19 cellular contexts compared by ENCODE assay signal in the genomic region with DNA sequence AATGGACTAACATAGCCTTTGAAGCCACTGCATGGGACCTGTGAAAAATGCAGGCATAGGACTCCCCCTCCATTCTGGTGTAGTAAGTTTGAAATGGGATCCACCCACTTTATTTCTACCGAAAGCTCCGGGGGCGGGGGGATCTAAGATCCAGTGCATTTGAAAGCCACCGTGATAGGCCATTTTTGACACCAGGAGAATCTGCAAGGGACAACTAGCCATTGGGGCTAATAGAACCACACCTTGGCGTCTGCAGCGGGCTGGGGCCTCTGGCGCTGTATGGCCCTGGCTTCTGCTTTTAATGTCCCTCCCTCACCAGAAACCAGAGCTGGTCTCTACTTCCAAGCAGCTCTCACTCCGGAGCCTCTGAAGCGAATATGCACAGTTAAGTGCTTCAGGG.
DNase-seq lines count a peak whose midpoint lies in the region; ATAC-seq and TF ChIP-seq lines count a peak whose summit lies in the region.
"Had no signal": no experiment of that assay in that cellular context is flagged by ENCODE, and none has a peak within 500 bp of the region (broad histone marks: within the 10 kb centered on the region; RNA-seq: fewer than 3 reads in every experiment).

No MANE protein-coding gene starts in this region.

- no peak for TF ChIP-seq POLR2A in esophagus muscularis mucosa (IDR thresholded peaks at IDR 0.05; ENCODE audit: low read depth)

- H3K27ac ChIP-seq in GM23338 (ENCODE audit: low read depth) (no peak overlapping the region), esophagus muscularis mucosa (replicated peaks in 1 of 4) (no peak overlapping the region)
- H3K27ac ChIP-seq: 22Rv1, BLaER1 had no signal

- 0 out of 2 replicates have a peak overlapping the region, but pooled peaks have one; percentile 65 for H3K4me2 ChIP-seq in GM23338
- H3K4me2 ChIP-seq: BLaER1 had no signal

- H3K9me2 ChIP-seq in GM23338 (ENCODE audit: insufficient read depth): peaks cover 7% of the 10 kb centered on the region

- WGBS in esophagus muscularis mucosa: 78% methylated on average over 9 of the region's 9 CpGs

- H3K4me1 Mint-ChIP-seq in GM23338: peaks cover 38% of the 10 kb centered on the region
- no peaks in the 10 kb centered on the region for H3K4me1 Mint-ChIP-seq in osteocyte (ENCODE audit: unreplicated experiment)
- H3K4me1 Mint-ChIP-seq: CD4-positive, alpha-beta memory T cell; CD4-positive, CD25-positive, alpha-beta regulatory T cell; CD8-positive, alpha-beta memory T cell had no signal

- intact Hi-C loops in esophagus muscularis mucosa (cut with DNase I): no loop called here

- H3K4me3 ChIP-seq in GM23338 (no peak overlapping the region), esophagus muscularis mucosa (no peak overlapping the region)
- H3K4me3 ChIP-seq: BLaER1 had no signal

- TF ChIP-seq CTCF in GM23338 (conservative IDR thresholded peaks at IDR 0.05; ENCODE audit: low read depth in 2 of 2): no peak
- no peak for TF ChIP-seq CTCF in esophagus muscularis mucosa (IDR thresholded peaks at IDR 0.05)
- TF ChIP-seq CTCF in osteocyte (IDR thresholded peaks at IDR 0.05): no peak

- H3F3A ChIP-seq in GM23338 (replicated peaks; ENCODE audit: low read depth): no peaks in the 10 kb centered on the region

- peaks cover 6% of the 10 kb centered on the region; the same call in 2 of the 3 replicates for H3K9me3 Mint-ChIP-seq in GM23338
- H3K9me3 Mint-ChIP-seq in osteocyte (ENCODE audit: unreplicated experiment): peaks cover 12% of the 10 kb centered on the region

- H3K36me3 ChIP-seq in GM23338 (ENCODE audit: insufficient read depth) (no peaks in the 10 kb centered on the region), esophagus muscularis mucosa (no peaks in the 10 kb centered on the region)
- H3K36me3 ChIP-seq: BE2C, BLaER1 had no signal

- no peaks in the 10 kb centered on the region for H3K79me2 ChIP-seq in GM23338 (replicated peaks; ENCODE audit: insufficient read depth)

- no peak for TF ChIP-seq EP300 in esophagus muscularis mucosa (IDR thresholded peaks at IDR 0.05)

- H3K4me3 Mint-ChIP-seq in GM23338 (no peak overlapping the region), osteocyte (ENCODE audit: unreplicated experiment) (no peak overlapping the region)
- H3K4me3 Mint-ChIP-seq: CD14-positive monocyte; CD4-positive, alpha-beta memory T cell; CD4-positive, CD25-positive, alpha-beta regulatory T cell; CD8-positive, alpha-beta memory T cell had no signal

- H3K27me3 ChIP-seq in GM23338 (ENCODE audit: insufficient read depth): no peaks in the 10 kb centered on the region
- peaks cover 0 to 59% (median 0%) of the 10 kb centered on the region in 4 donors for H3K27me3 ChIP-seq in esophagus muscularis mucosa
- H3K27me3 ChIP-seq: BLaER1 had no signal

- H3K4me1 ChIP-seq in GM23338 (ENCODE audit: insufficient read depth): peaks cover 37% of the 10 kb centered on the region
- no peaks in the 10 kb centered on the region for H3K4me1 ChIP-seq in esophagus muscularis mucosa
- H3K4me1 ChIP-seq: BE2C, BLaER1 had no signal

- H3K36me3 Mint-ChIP-seq in GM23338 (ENCODE audit: low read depth) (no peaks in the 10 kb centered on the region), osteocyte (ENCODE audit: unreplicated experiment) (no peaks in the 10 kb centered on the region)
- H3K36me3 Mint-ChIP-seq: CD14-positive monocyte; CD4-positive, alpha-beta memory T cell; CD4-positive, CD25-positive, alpha-beta regulatory T cell; CD8-positive, alpha-beta memory T cell had no signal

- peaks cover 2% of the 10 kb centered on the region for H3K27me3 Mint-ChIP-seq in GM23338 (ENCODE audit: insufficient read depth, low read depth, poor library complexity)
- H3K27me3 Mint-ChIP-seq in osteocyte (ENCODE audit: unreplicated experiment): no peaks in the 10 kb centered on the region
- H3K27me3 Mint-ChIP-seq: CD4-positive, CD25-positive, alpha-beta regulatory T cell had no signal

- no peak for ATAC-seq in GM23338

- no peak overlapping the region for H3K27ac Mint-ChIP-seq in GM23338
- no peak overlapping the region for H3K27ac Mint-ChIP-seq in osteocyte (ENCODE audit: unreplicated experiment)
- H3K27ac Mint-ChIP-seq: CD14-positive monocyte; CD4-positive, alpha-beta memory T cell; CD8-positive, alpha-beta memory T cell had no signal

- peak overlapping the region; percentile 4; the same call in 1 of the 2 replicates for H2AFZ ChIP-seq in GM23338

- peaks cover 0 to 7% (median 6%) of the 10 kb centered on the region in 4 donors for H3K9me3 ChIP-seq in esophagus muscularis mucosa
- H3K9me3 ChIP-seq: BE2C, BLaER1 had no signal

- no peaks in the 10 kb centered on the region for H4K20me1 ChIP-seq in GM23338 (replicated peaks; ENCODE audit: insufficient read depth)
- H4K20me1 ChIP-seq: BLaER1 had no signal

- DNase-seq in GM23338 (ENCODE audit: low spot score): no peak
- peak; percentile 55 for DNase-seq in esophagus muscularis mucosa (ENCODE audit: extremely low spot score)
- peak; percentile 76 for DNase-seq in osteocyte (ENCODE audit: extremely low spot score, unreplicated experiment)
- no peak for DNase-seq in T-helper 1 cell
- DNase-seq in A172 (ENCODE audit: low spot score): no peak
- no peak for DNase-seq in activated CD4-positive, CD25-positive, alpha-beta regulatory T cell treated with anti-CD3 and anti-CD28 coated beads, Interleukin-2, amount 50 U/mL, for 72 hours
- DNase-seq: ACHN; BE2C; C1 segment of cervical spinal cord; Calu3; CD4-positive, alpha-beta memory T cell; CD4-positive, CD25-positive, alpha-beta regulatory T cell; CD8-positive, alpha-beta memory T cell; COR-L47; DMS79 treated with DMSO at 0.1 percent for 48 hours; GF-D8 had no signal

TF ChIP-seq in GM23338, 12 proteins besides CTCF, POLR2A, EP300 and RAD21 (continues in another document):
- no peak for TF ChIP-seq ZNF114 (CRISPR knock-in tag; IDR thresholded peaks at IDR 0.05)
- TF ChIP-seq EZH2 (IDR thresholded peaks at IDR 0.05; ENCODE audit: low read depth, unreplicated experiment): no peak
- no peak for TF ChIP-seq STAT1 (IDR thresholded peaks at IDR 0.05; ENCODE audit: unreplicated experiment)
- TF ChIP-seq, protein P1, sequence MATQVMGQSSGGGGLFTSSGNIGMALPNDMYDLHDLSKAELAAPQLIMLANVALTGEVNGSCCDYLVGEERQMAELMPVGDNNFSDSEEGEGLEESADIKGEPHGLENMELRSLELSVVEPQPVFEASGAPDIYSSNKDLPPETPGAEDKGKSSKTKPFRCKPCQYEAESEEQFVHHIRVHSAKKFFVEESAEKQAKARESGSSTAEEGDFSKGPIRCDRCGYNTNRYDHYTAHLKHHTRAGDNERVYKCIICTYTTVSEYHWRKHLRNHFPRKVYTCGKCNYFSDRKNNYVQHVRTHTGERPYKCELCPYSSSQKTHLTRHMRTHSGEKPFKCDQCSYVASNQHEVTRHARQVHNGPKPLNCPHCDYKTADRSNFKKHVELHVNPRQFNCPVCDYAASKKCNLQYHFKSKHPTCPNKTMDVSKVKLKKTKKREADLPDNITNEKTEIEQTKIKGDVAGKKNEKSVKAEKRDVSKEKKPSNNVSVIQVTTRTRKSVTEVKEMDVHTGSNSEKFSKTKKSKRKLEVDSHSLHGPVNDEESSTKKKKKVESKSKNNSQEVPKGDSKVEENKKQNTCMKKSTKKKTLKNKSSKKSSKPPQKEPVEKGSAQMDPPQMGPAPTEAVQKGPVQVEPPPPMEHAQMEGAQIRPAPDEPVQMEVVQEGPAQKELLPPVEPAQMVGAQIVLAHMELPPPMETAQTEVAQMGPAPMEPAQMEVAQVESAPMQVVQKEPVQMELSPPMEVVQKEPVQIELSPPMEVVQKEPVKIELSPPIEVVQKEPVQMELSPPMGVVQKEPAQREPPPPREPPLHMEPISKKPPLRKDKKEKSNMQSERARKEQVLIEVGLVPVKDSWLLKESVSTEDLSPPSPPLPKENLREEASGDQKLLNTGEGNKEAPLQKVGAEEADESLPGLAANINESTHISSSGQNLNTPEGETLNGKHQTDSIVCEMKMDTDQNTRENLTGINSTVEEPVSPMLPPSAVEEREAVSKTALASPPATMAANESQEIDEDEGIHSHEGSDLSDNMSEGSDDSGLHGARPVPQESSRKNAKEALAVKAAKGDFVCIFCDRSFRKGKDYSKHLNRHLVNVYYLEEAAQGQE (IDR thresholded peaks at IDR 0.05; ENCODE audit: unreplicated experiment): no peak

Comparison
In these comparisons a context has a peak if more than half of its experiments do, and no peak if none do; other contexts are left out.
1. DNase-seq: peak in esophagus muscularis mucosa (single experiment) and osteocyte (single experiment); none in GM23338 (single experiment), T-helper 1 cell (0 of 5), A172 (single experiment) and activated CD4-positive, CD25-positive, alpha-beta regulatory T cell treated with anti-CD3 and anti-CD28 coated beads, Interleukin-2, amount 50 U/mL, for 72 hours (single experiment).